In the genomic region with DNA sequence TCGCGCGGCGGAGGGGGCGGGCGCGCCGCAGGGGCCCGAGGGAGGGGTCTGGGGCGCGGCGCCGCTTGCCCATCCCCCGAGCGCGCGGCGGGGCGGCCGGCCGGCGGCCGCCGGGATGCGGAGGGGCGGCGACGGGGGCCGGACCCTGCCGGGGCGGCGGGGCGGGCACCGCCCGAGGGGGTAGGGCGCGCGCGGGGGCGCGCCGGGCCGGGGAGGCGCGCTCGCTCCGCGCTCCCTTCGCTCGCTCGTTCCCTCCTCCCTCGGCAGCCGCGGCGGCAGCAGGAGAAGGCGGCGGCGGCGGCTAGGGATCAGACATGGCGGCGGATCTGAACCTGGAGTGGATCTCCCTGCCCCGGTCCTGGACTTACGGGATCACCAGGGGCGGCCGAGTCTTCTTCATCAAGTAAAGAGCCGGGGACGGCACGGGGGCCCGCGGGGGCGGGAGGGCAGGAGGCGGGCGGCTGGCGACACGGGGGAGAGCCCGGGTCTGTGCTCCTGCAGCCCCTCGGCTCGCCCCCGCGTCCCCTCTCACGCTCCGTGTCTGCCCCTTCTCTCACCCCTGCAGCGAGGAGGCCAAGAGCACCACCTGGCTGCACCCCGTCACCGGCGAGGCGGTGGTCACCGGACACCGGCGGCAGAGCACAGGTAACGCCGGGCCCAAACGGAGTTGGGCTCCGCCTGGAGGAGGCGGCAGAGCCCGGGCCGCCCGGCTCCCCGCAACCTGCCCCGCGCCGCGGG, we compare ENCODE assay signal across 7 cellular contexts. TPM values are rescaled to one million over a fixed set of nuclear protein-coding genes. Genes with fewer than 3 reads are reported as not detected.
DNase-seq lines count a peak whose midpoint lies in the region; FAIRE-seq and TF ChIP-seq lines count a peak whose summit lies in the region.

PLEKHA5 (plus strand) TSS at position 248 of the 738 bp plus-strand sequence; CDS start at position 315, 67 bp downstream.

- peaks cover 4% of the 10 kb centered on the region for H4K20me1 ChIP-seq in astrocyte (ENCODE audit: insufficient read depth, low read length)

- H3K27ac ChIP-seq in SJSA1 (peak within 1 kb of the TSS; percentile 82), astrocyte (ENCODE audit: low read depth, low read length) (peak within 1 kb of the TSS; percentile 69), left ventricle myocardium inferior (replicated peaks) (peak within 1 kb of the TSS; percentile 92), parathyroid adenoma (peak within 1 kb of the TSS; percentile 84)

- H2AFZ ChIP-seq in astrocyte (ENCODE audit: low read depth, low read length) = peak within 1 kb of the TSS; percentile 95
- peak within 1 kb of the TSS; percentile 83 for H2AFZ ChIP-seq in parathyroid adenoma

- in situ Hi-C loops in KBM-7 (cut with MboI; ENCODE audit: low pct_unique_long_range_greater_than_20kb, low sequenced_read_pairs) = no loop called here

- no peaks in the 10 kb centered on the region for H3K36me3 Mint-ChIP-seq in astrocyte (ENCODE audit: low read depth, unreplicated experiment)

- H3K9me3 Mint-ChIP-seq in astrocyte (ENCODE audit: unreplicated experiment) = peaks cover 10% of the 10 kb centered on the region

- H3K4me3 Mint-ChIP-seq in astrocyte (ENCODE audit: unreplicated experiment) = peak within 1 kb of the TSS; percentile 93

- FAIRE-seq in GM12891 (lab: Jason Lieb, UNC) = no peak
- FAIRE-seq in astrocyte (lab: Jason Lieb, UNC) = no peak

- H3K4me1 Mint-ChIP-seq in astrocyte (ENCODE audit: low read depth, unreplicated experiment) = peaks cover 25% of the 10 kb centered on the region

- H3K27me3 ChIP-seq in SJSA1 (replicated peaks) = no peaks in the 10 kb centered on the region
- H3K27me3 ChIP-seq in astrocyte (ENCODE audit: insufficient read depth, low read length) = no peaks in the 10 kb centered on the region
- H3K27me3 ChIP-seq in left ventricle myocardium inferior (ENCODE audit: low read depth) = no peaks in the 10 kb centered on the region
- H3K27me3 ChIP-seq in parathyroid adenoma (ENCODE audit: control insufficient read depth, insufficient read depth, low read length) = no peaks in the 10 kb centered on the region

- no peak for TF ChIP-seq CTCF in astrocyte (IDR thresholded peaks at IDR 0.05; ENCODE audit: insufficient read depth, low read depth, low read length)
- peak; percentile 35 for TF ChIP-seq CTCF in left ventricle myocardium inferior (IDR thresholded peaks at IDR 0.05; ENCODE audit: borderline replicate concordance)
- TF ChIP-seq CTCF in parathyroid adenoma (IDR thresholded peaks at IDR 0.05) = peak; percentile 37

- peaks cover 14% of the 10 kb centered on the region for H3K4me1 ChIP-seq in SJSA1 (replicated peaks)
- H3K4me1 ChIP-seq in astrocyte (ENCODE audit: insufficient read depth, low read length) = peaks cover 11% of the 10 kb centered on the region
- H3K4me1 ChIP-seq in left ventricle myocardium inferior = peaks cover 42% of the 10 kb centered on the region
- no peaks in the 10 kb centered on the region for H3K4me1 ChIP-seq in parathyroid adenoma

- DNase-seq in GM12891 (ENCODE audit: insufficient read length, low spot score) (peak; percentile 20), KBM-7 (peak; percentile 59), SJSA1 (ENCODE audit: low read depth in 1 of 2, low spot score in 2 of 2) (peak; percentile 54 to 77), astrocyte (ENCODE audit: low read depth) (peak; percentile 51), left ventricle myocardium inferior (peak; percentile 81), GF-D8 (lab: John Stamatoyannopoulos, UW) (no peak)

- intact Hi-C loops in left ventricle myocardium inferior (cut with micrococcal nuclease) = loop anchor here (5.0 kb wide), 1 partner anchor 58 kb away; no protein-coding TSS in a partner anchor

- H3K27ac Mint-ChIP-seq in astrocyte (ENCODE audit: unreplicated experiment) = peak within 1 kb of the TSS; percentile 93

- H3K4me2 ChIP-seq in astrocyte (ENCODE audit: low read length) = peak within 1 kb of the TSS; percentile 90
- H3K4me2 ChIP-seq in parathyroid adenoma (ENCODE audit: low read length) = peak within 1 kb of the TSS; percentile 94

- H3K9me3 ChIP-seq in SJSA1 (replicated peaks) (peaks cover 13% of the 10 kb centered on the region), astrocyte (ENCODE audit: insufficient read depth, low read depth, low read length) (peaks cover 6% of the 10 kb centered on the region), left ventricle myocardium inferior (replicated peaks) (peaks cover 27% of the 10 kb centered on the region), parathyroid adenoma (ENCODE audit: control insufficient read depth, low read length) (no peaks in the 10 kb centered on the region)

- H3K9ac ChIP-seq in astrocyte (ENCODE audit: low read length) (peak within 1 kb of the TSS; percentile 91), parathyroid adenoma (peak within 1 kb of the TSS; percentile 6)

- H3K27me3 Mint-ChIP-seq in astrocyte (ENCODE audit: low read depth, unreplicated experiment) = no peaks in the 10 kb centered on the region

- TF ChIP-seq POLR2A in GM12891 (IDR thresholded peaks at IDR 0.05; ENCODE audit: low read depth, low read length) = no peak

- peaks cover 19% of the 10 kb centered on the region for H3K36me3 ChIP-seq in SJSA1
- no peaks in the 10 kb centered on the region for H3K36me3 ChIP-seq in astrocyte (ENCODE audit: insufficient read depth, low read length)
- no peaks in the 10 kb centered on the region for H3K36me3 ChIP-seq in left ventricle myocardium inferior
- no peaks in the 10 kb centered on the region for H3K36me3 ChIP-seq in parathyroid adenoma (ENCODE audit: control insufficient read depth, insufficient read depth, low read length)

- peaks cover 44% of the 10 kb centered on the region for H3K79me2 ChIP-seq in astrocyte (ENCODE audit: insufficient read depth, low read length)
- H3K79me2 ChIP-seq in parathyroid adenoma = no peaks in the 10 kb centered on the region

- peak within 1 kb of the TSS; percentile 86 for H3K4me3 ChIP-seq in SJSA1
- peak within 1 kb of the TSS; percentile 82 for H3K4me3 ChIP-seq in astrocyte (ENCODE audit: insufficient read depth, low read depth, low read length)
- H3K4me3 ChIP-seq in left ventricle myocardium inferior = peak within 1 kb of the TSS; percentile 91
- peak within 1 kb of the TSS; percentile 83 for H3K4me3 ChIP-seq in parathyroid adenoma (ENCODE audit: low read depth, low read length)

TF ChIP-seq in GM12891, 5 proteins besides CTCF, POLR2A, EP300 and RAD21:
- TF ChIP-seq TAF1 (IDR thresholded peaks at IDR 0.05; ENCODE audit: low read depth, low read length) = no peak
- TF ChIP-seq PAX5 (IDR thresholded peaks at IDR 0.05; ENCODE audit: insufficient read depth, low read length, severe bottlenecking) = no peak
- no peak for TF ChIP-seq POU2F2 (IDR thresholded peaks at IDR 0.05; ENCODE audit: low read depth, low read length)
- TF ChIP-seq SPI1 (IDR thresholded peaks at IDR 0.05; ENCODE audit: low read depth, low read length) = no peak
- no peak for TF ChIP-seq POLR2AphosphoS5 (IDR thresholded peaks at IDR 0.05; ENCODE audit: low read depth, low read length)

RNA-seq across cellular contexts. Expression of gene PLEKHA5, which starts in this region (rescaled TPM):
- 0.04 TPM for polyA plus RNA-seq in GM12891 (2012; ENCODE audit: low read depth, missing spikeins)
- 11.9 and 21.1 TPM in 2 replicates for total RNA-seq in SJSA1 (2014; rRNA removed; shearing (Covaris generic))
- 35.5 and 38.9 TPM in 2 replicates for total RNA-seq in astrocyte
- 60.8 TPM for total RNA-seq in left ventricle myocardium inferior
